16 cellular contexts compared by ENCODE assay signal in the genomic region with DNA sequence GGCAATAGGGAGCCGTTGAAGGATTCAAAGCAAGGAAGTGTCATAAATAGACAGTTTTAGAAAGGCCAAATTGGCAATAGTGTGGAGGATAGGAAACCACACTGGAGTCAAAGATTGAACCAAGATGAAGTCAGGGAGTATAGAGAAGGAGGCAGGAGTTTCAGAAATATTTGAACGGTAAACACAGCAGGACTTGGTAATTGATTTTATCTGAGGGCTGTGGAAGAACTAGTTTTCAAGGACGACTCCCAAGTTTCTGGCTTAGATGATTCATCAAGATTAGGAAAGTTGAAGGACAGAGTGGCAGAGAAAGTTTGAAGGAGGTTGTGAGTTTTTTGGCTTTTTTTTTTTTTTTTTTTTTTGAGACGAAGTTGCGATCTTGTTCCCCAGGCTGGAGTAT. TPM values are rescaled to one million over a fixed set of nuclear protein-coding genes. Genes with fewer than 3 reads are reported as not detected.
DNase-seq lines count a peak whose midpoint lies in the region; ATAC-seq and TF ChIP-seq lines count a peak whose summit lies in the region.
"Had no signal": no experiment of that assay in that cellular context is flagged by ENCODE, and none has a peak within 500 bp of the region (broad histone marks: within the 10 kb centered on the region; RNA-seq: fewer than 3 reads in every experiment).

No MANE protein-coding gene starts in this region.

- H4K20me1 ChIP-seq in PC-9 (ENCODE audit: insufficient read depth), result no peaks in the 10 kb centered on the region

- DNase-seq in SIG-M5 treated with dmso at 0.1 percent for 504 hours (lab: John Stamatoyannopoulos, UW; ENCODE audit: unreplicated experiment), result peak; percentile 17
- no peak for DNase-seq in SIG-M5 (lab: John Stamatoyannopoulos, UW)
- peak in 1 of 2 experiments; percentile 52 for DNase-seq in PC-9
- no peak for DNase-seq in effector CD8-positive, alpha-beta T cell (lab: John Stamatoyannopoulos, UW)
- no peak for DNase-seq in GOT3 (lab: John Stamatoyannopoulos, UW)
- DNase-seq: CD8-positive, alpha-beta memory T cell; DMS53; GF-D8 had no signal

- peaks cover 11% of the 10 kb centered on the region; the same call in 1 of the 2 replicates for H3K4me1 ChIP-seq in PC-9 (replicated peaks; ENCODE audit: insufficient read depth)
- H3K4me1 ChIP-seq: HAP-1 had no signal

- H3K9me3 ChIP-seq in PC-9 (ENCODE audit: insufficient read depth, low read depth), result no peaks in the 10 kb centered on the region
- H3K9me3 ChIP-seq: HAP-1 had no signal

- H2AFZ ChIP-seq in PC-9, result no peak overlapping the region

- no TSS peak for BruUV-seq in PC-9 (replicated peaks; lab: Mats Ljungman, UMichigan)

- no peak overlapping the region for H3K27ac ChIP-seq in PC-9
- H3K27ac ChIP-seq in layer of hippocampus (ENCODE audit: low read depth, low read length), result peak overlapping the region; percentile 6
- H3K27ac ChIP-seq in temporal lobe (ENCODE audit: low read depth, low read length), result peak overlapping the region; percentile 86
- H3K27ac ChIP-seq: 22Rv1 had no signal

- intact Hi-C loops in PC-9 (cut with micrococcal nuclease; ENCODE audit: unreplicated experiment), result no loop called here

- H3K27me3 ChIP-seq in PC-9 (ENCODE audit: insufficient read depth, low read depth) (no peaks in the 10 kb centered on the region), layer of hippocampus (ENCODE audit: control insufficient read depth, insufficient read depth, low read length) (no peaks in the 10 kb centered on the region)

- peak overlapping the region; percentile 21; the same call in 1 of the 2 replicates for H3K4me2 ChIP-seq in PC-9

- H3F3A ChIP-seq in PC-9 (ENCODE audit: insufficient read depth, low read depth), result no peaks in the 10 kb centered on the region

- CTCF ChIA-PET in PC-9 (lab: Charles Lee), result no interaction called here

- H3K4me3 ChIP-seq in PC-9, result no peak overlapping the region
- H3K4me3 ChIP-seq: HAP-1 had no signal

- POLR2A ChIA-PET in PC-9 (lab: Charles Lee; ENCODE audit: unreplicated experiment), result no interaction called here

- no peaks in the 10 kb centered on the region for H3K36me3 ChIP-seq in PC-9 (ENCODE audit: low read depth)
- H3K36me3 ChIP-seq: HAP-1 had no signal

- no peak for TF ChIP-seq CTCF in PC-9 (conservative IDR thresholded peaks at IDR 0.05)

- no peak for ATAC-seq in HG03571 (IDR thresholded peaks at IDR 0.05; ENCODE audit: unreplicated experiment)
- ATAC-seq: HepG2 had no signal

- H3K79me2 ChIP-seq in PC-9 (ENCODE audit: low read depth), result no peaks in the 10 kb centered on the region

- no peaks in the 10 kb centered on the region for H3K9me2 ChIP-seq in PC-9 (ENCODE audit: insufficient read depth)

RNA-seq across cellular contexts. Expression of a gene that starts 11.5 kb away (rescaled TPM):
- total RNA-seq in PC-9 (2021) (not detected in 2 replicates), temporal lobe (not detected)
- total RNA-seq: A673; CD8-positive, alpha-beta memory T cell; H1; HepG2 had no signal

RNA-seq across cellular contexts. Expression of a gene that starts 12.7 kb away (rescaled TPM):
- total RNA-seq in PC-9 (2021) (385 and 417 TPM in 2 replicates), temporal lobe (233 TPM)
